Comparison of ENCODE assay signal across 11 cellular contexts in genomic region chr1:19710825-19711611, GRCh38.
A peak's percentile ranks its signal among the peaks of the same experiment; 100 is the strongest.
DNase-seq lines count a peak whose midpoint lies in the region; ATAC-seq, FAIRE-seq and TF ChIP-seq lines count a peak whose summit lies in the region.
"Had no signal": no experiment of that assay in that cellular context is flagged by ENCODE, and none has a peak within 500 bp of the region (broad histone marks: within the 10 kb centered on the region; RNA-seq: fewer than 3 reads in every experiment).

No MANE protein-coding gene starts in this region.

- DNase-seq in GM18507 (ENCODE audit: extremely low spot score, insufficient read length, low read depth) = peak; percentile 26
- no peak for DNase-seq in activated effector memory CD4-positive, alpha-beta T cell treated with Interleukin-2 at 50 U/mL for 16 hours
- DNase-seq in SKM-1 treated with dmso at 0.1 percent for 144 hours (lab: John Stamatoyannopoulos, UW; ENCODE audit: unreplicated experiment) = no peak
- DNase-seq in superior temporal gyrus (ENCODE audit: extremely low spot score) = no peak
- DNase-seq: activated B cell treated with CpG ODN at 0.5 μM for 24 hours, right cardiac atrium had no signal

- H3K27me3 Mint-ChIP-seq in nephron (ENCODE audit: low read depth) = peaks cover 10% of the 10 kb centered on the region
- H3K27me3 Mint-ChIP-seq: activated B cell treated with CpG ODN at 0.5 μM for 24 hours had no signal

- no peaks in the 10 kb centered on the region for H3K36me3 Mint-ChIP-seq in nephron (ENCODE audit: low read depth)

- peak; percentile 93 for FAIRE-seq in GM18507 (lab: Jason Lieb, UNC)

- H3K4me3 Mint-ChIP-seq in nephron = peak overlapping the region in 1 of 3 experiments; percentile 5
- H3K4me3 Mint-ChIP-seq: activated B cell treated with CpG ODN at 0.5 μM for 24 hours had no signal

- peak overlapping the region; percentile 62 to 91 (median 63) for H3K27ac Mint-ChIP-seq in nephron
- H3K27ac Mint-ChIP-seq: activated B cell treated with CpG ODN at 0.5 μM for 24 hours had no signal

- peaks cover 39% of the 10 kb centered on the region for H3K4me1 Mint-ChIP-seq in nephron
- H3K4me1 Mint-ChIP-seq: activated B cell treated with CpG ODN at 0.5 μM for 24 hours had no signal

- H3K9me3 Mint-ChIP-seq in nephron = no peaks in the 10 kb centered on the region
- H3K9me3 Mint-ChIP-seq: activated B cell treated with CpG ODN at 0.5 μM for 24 hours had no signal

- peak; percentile 61 for ATAC-seq in GM21390 (IDR thresholded peaks at IDR 0.05; ENCODE audit: unreplicated experiment)
- ATAC-seq in HG03565 (IDR thresholded peaks at IDR 0.05; ENCODE audit: unreplicated experiment) = peak; percentile 49
- ATAC-seq: left lobe of liver, Panc1, right cardiac atrium had no signal

- no peak for TF ChIP-seq CTCF in nephron (IDR thresholded peaks at IDR 0.05; ENCODE audit: unreplicated experiment in 3 of 3)
